ENCODE assay signal across 15 cellular contexts in genomic region chr15:101490408-101490891, GRCh38. TPM values are rescaled to one million over a fixed set of nuclear protein-coding genes. Genes with fewer than 3 reads are reported as not detected.
DNase-seq lines count a peak whose midpoint lies in the region; ATAC-seq lines count a peak whose summit lies in the region.
"Had no signal": no experiment of that assay in that cellular context is flagged by ENCODE, and none has a peak within 500 bp of the region (broad histone marks: within the 10 kb centered on the region; RNA-seq: fewer than 3 reads in every experiment).

No MANE protein-coding gene starts in this region.

- H3K27me3 ChIP-seq in H7 (ENCODE audit: control insufficient read depth, insufficient read depth, low read length): peaks cover 28% of the 10 kb centered on the region

- no peaks in the 10 kb centered on the region for H3K36me3 ChIP-seq in H7 (replicated peaks; ENCODE audit: control insufficient read depth, insufficient read depth, low read length)
- H3K36me3 ChIP-seq: upper lobe of right lung had no signal

- H3K27ac Mint-ChIP-seq in T-helper 1 cell treated with Interleukin-12 subunit alpha and Interleukin-12 subunit beta and Interleukin-4 antibody, amounts not matched to agents 30 μg/mL and 1 μg/mL, for 36 hours: no peak overlapping the region
- H3K27ac Mint-ChIP-seq in natural killer cell treated with Interleukin-12 subunit alpha and Interleukin-12 subunit beta and Interleukin-15 and Interleukin-18, amount 100 ng/mL, for 72 hours: no peak overlapping the region
- H3K27ac Mint-ChIP-seq: CD4-positive, alpha-beta memory T cell had no signal

- H3K27ac ChIP-seq in angular gyrus (ENCODE audit: low read depth, low read length): peak overlapping the region; percentile 48
- H3K27ac ChIP-seq: upper lobe of right lung had no signal

- peak overlapping the region; percentile 59 for H3K4me3 Mint-ChIP-seq in T-helper 1 cell treated with Interleukin-12 subunit alpha and Interleukin-12 subunit beta and Interleukin-4 antibody, amounts not matched to agents 30 μg/mL and 1 μg/mL, for 36 hours
- peak overlapping the region; percentile 31 for H3K4me3 Mint-ChIP-seq in natural killer cell treated with Interleukin-12 subunit alpha and Interleukin-12 subunit beta and Interleukin-15 and Interleukin-18, amount 100 ng/mL, for 72 hours

- DNase-seq in T-helper 1 cell: no peak
- peak; percentile 55 for DNase-seq in H7
- DNase-seq in natural killer cell treated with Interleukin-12 subunit alpha and Interleukin-12 subunit beta and Interleukin-15 and Interleukin-18, amount 100 ng/mL, for 72 hours (ENCODE audit: low spot score): no peak
- DNase-seq in cortex of kidney (lab: John Stamatoyannopoulos, UW): no peak
- DNase-seq in globus pallidus (ENCODE audit: low spot score): no peak
- DNase-seq in cerebellar nuclear complex (lab: John Stamatoyannopoulos, UW): no peak
- DNase-seq: aorta; CD4-positive, alpha-beta memory T cell; erythroblast; mesendoderm; NCI-H1048; upper lobe of right lung had no signal

- H3K27me3 Mint-ChIP-seq in T-helper 1 cell treated with Interleukin-12 subunit alpha and Interleukin-12 subunit beta and Interleukin-4 antibody, amounts not matched to agents 30 μg/mL and 1 μg/mL, for 36 hours (ENCODE audit: low read depth): peaks cover 63% of the 10 kb centered on the region
- H3K27me3 Mint-ChIP-seq in natural killer cell treated with Interleukin-12 subunit alpha and Interleukin-12 subunit beta and Interleukin-15 and Interleukin-18, amount 100 ng/mL, for 72 hours: peaks cover 43 to 58% of the 10 kb centered on the region in 2 donors

- H3K9me3 Mint-ChIP-seq in T-helper 1 cell treated with Interleukin-12 subunit alpha and Interleukin-12 subunit beta and Interleukin-4 antibody, amounts not matched to agents 30 μg/mL and 1 μg/mL, for 36 hours: no peaks in the 10 kb centered on the region
- no peaks in the 10 kb centered on the region for H3K9me3 Mint-ChIP-seq in natural killer cell treated with Interleukin-12 subunit alpha and Interleukin-12 subunit beta and Interleukin-15 and Interleukin-18, amount 100 ng/mL, for 72 hours
- H3K9me3 Mint-ChIP-seq: CD4-positive, alpha-beta memory T cell had no signal

- H3K4me1 Mint-ChIP-seq in T-helper 1 cell treated with Interleukin-12 subunit alpha and Interleukin-12 subunit beta and Interleukin-4 antibody, amounts not matched to agents 30 μg/mL and 1 μg/mL, for 36 hours (ENCODE audit: low read depth): peaks cover 3% of the 10 kb centered on the region
- peaks cover 3% of the 10 kb centered on the region in 2 donors for H3K4me1 Mint-ChIP-seq in natural killer cell treated with Interleukin-12 subunit alpha and Interleukin-12 subunit beta and Interleukin-15 and Interleukin-18, amount 100 ng/mL, for 72 hours (ENCODE audit: low read depth in 2 of 2)

- H3K4me3 ChIP-seq in H7 (ENCODE audit: insufficient read depth, low read depth, low read length): no peak overlapping the region

- H3K36me3 Mint-ChIP-seq in T-helper 1 cell treated with Interleukin-12 subunit alpha and Interleukin-12 subunit beta and Interleukin-4 antibody, amounts not matched to agents 30 μg/mL and 1 μg/mL, for 36 hours (ENCODE audit: low read depth): no peaks in the 10 kb centered on the region
- H3K36me3 Mint-ChIP-seq in natural killer cell treated with Interleukin-12 subunit alpha and Interleukin-12 subunit beta and Interleukin-15 and Interleukin-18, amount 100 ng/mL, for 72 hours: no peaks in the 10 kb centered on the region
- H3K36me3 Mint-ChIP-seq: CD4-positive, alpha-beta memory T cell had no signal

- ATAC-seq in natural killer cell treated with Interleukin-12 subunit alpha and Interleukin-12 subunit beta and Interleukin-15 and Interleukin-18, amount 100 ng/mL, for 72 hours: no peak
- ATAC-seq: activated CD4-positive, CD25-positive, alpha-beta regulatory T cell treated with anti-CD3 and anti-CD28 coated beads, Interleukin-2, amount 50 U/mL, for 24 hours had no signal

RNA-seq across cellular contexts. Expression of gene PCSK6, which starts 0.9 kb away (rescaled TPM):
- total RNA-seq in H7 (2014; rRNA removed; shearing (Covaris generic)): 3.9 and 4.7 TPM in 2 replicates
- total RNA-seq in natural killer cell treated with Interleukin-12 subunit alpha and Interleukin-12 subunit beta and Interleukin-15 and Interleukin-18, amount 100 ng/mL, for 72 hours: under 1 TPM in 1 of 2 donors, not detected in 1; 0.95 TPM
